10 cellular contexts compared by ENCODE assay signal in the genomic region with DNA sequence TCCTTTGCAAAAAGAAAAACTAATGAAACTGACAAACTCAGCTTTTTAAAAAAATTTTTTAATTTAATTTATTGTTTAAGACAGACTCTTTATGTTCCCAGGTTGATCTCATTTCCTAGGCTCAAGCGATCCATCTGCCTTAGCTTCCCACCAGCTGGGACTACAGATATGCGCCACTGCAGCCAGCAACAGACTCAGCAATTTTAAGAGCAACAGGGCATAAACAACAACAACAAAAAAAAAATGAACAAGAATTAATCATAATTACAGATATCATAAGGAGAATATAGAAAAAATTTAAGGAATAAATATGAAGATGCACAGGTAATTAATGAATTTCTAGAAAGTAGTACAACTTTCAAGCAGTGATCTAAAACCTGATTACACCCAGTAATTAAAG. TPM values are rescaled to one million over a fixed set of nuclear protein-coding genes. Genes with fewer than 3 reads are reported as not detected.
DNase-seq lines count a peak whose midpoint lies in the region; ATAC-seq, FAIRE-seq and TF ChIP-seq lines count a peak whose summit lies in the region.
"Had no signal": no experiment of that assay in that cellular context is flagged by ENCODE, and none has a peak within 500 bp of the region (broad histone marks: within the 10 kb centered on the region; RNA-seq: fewer than 3 reads in every experiment).

No MANE protein-coding gene starts in this region.

- H3K27me3 ChIP-seq in esophagus muscularis mucosa (no peaks in the 10 kb centered on the region), skeletal muscle tissue (ENCODE audit: control insufficient read depth in 3 of 3, insufficient read depth in 3 of 3, low read length in 3 of 3) (no peaks in the 10 kb centered on the region)

- no peaks in the 10 kb centered on the region for H3K27me3 Mint-ChIP-seq in activated CD4-positive, alpha-beta T cell treated with anti-CD3 and anti-CD28 coated beads, Interleukin-2, amount 10 ng/mL, durations not matched to agents 24 days and 14 days

- peak overlapping the region; percentile 86 to 94 (median 89) for H3K4me3 ChIP-seq in esophagus muscularis mucosa
- H3K4me3 ChIP-seq in skeletal muscle tissue (ENCODE audit: low read length in 3 of 3) = peak overlapping the region; percentile 13 to 98 (median 90)

- no peak for TF ChIP-seq POLR2A in esophagus muscularis mucosa (IDR thresholded peaks at IDR 0.05; ENCODE audit: low read depth)

- FAIRE-seq in RCC 7860 (lab: Jason Lieb, UNC) = peak; percentile 42
- FAIRE-seq: GM18507 had no signal

- peaks cover 0 to 5% (median 0%) of the 10 kb centered on the region in 4 donors for H3K9me3 ChIP-seq in esophagus muscularis mucosa
- H3K9me3 ChIP-seq in skeletal muscle tissue (ENCODE audit: control insufficient read depth in 3 of 3, low read length in 3 of 3) = peaks cover 0 to 7% (median 0%) of the 10 kb centered on the region in 3 donors

- H3K4me1 ChIP-seq in esophagus muscularis mucosa (peaks cover 7 to 32% (median 25%) of the 10 kb centered on the region in 4 donors), skeletal muscle tissue (ENCODE audit: control insufficient read depth in 3 of 3, insufficient read depth in 3 of 3, low read length in 3 of 3) (peaks cover 6 to 8% (median 6%) of the 10 kb centered on the region in 3 donors)

- H3K9ac ChIP-seq in skeletal muscle tissue (ENCODE audit: low read depth in 1 of 3, low read length in 3 of 3) = no peak overlapping the region

- no peak for DNase-seq in activated CD4-positive, alpha-beta T cell treated with anti-CD3 and anti-CD28 coated beads, Interleukin-2, amount 10 ng/mL, durations not matched to agents 24 days and 14 days
- no peak for DNase-seq in activated CD4-positive, alpha-beta T cell treated with anti-CD3 and anti-CD28 coated beads for 48 hours
- no peak for DNase-seq in RCC 7860 (ENCODE audit: low spot score)
- no peak for DNase-seq in esophagus muscularis mucosa (ENCODE audit: extremely low spot score)
- DNase-seq in NCI-H226 = no peak
- no peak for DNase-seq in superior temporal gyrus (ENCODE audit: extremely low spot score)
- DNase-seq: erythroblast had no signal

- H3K4me3 Mint-ChIP-seq in activated CD4-positive, alpha-beta T cell treated with anti-CD3 and anti-CD28 coated beads, Interleukin-2, amount 10 ng/mL, durations not matched to agents 24 days and 14 days = peak overlapping the region; percentile 96

- intact Hi-C loops in activated CD4-positive, alpha-beta T cell treated with anti-CD3 and anti-CD28 coated beads, Interleukin-2, amount 10 ng/mL, durations not matched to agents 24 days and 14 days (cut with micrococcal nuclease) = loop anchor here (2.0 to 5.0 kb wide), 2 partner anchors 167 to 229 kb away; a partner anchor contains a TSS
- intact Hi-C loops in esophagus muscularis mucosa (cut with DNase I) = loop anchor here (5.0 kb wide), 2 partner anchors 129 to 166 kb away; a partner anchor contains a TSS

- ATAC-seq in GM18861 (IDR thresholded peaks at IDR 0.05; ENCODE audit: unreplicated experiment) = no peak

- no peak for TF ChIP-seq CTCF in esophagus muscularis mucosa (IDR thresholded peaks at IDR 0.05)

- peaks cover 26% of the 10 kb centered on the region for H3K36me3 Mint-ChIP-seq in activated CD4-positive, alpha-beta T cell treated with anti-CD3 and anti-CD28 coated beads, Interleukin-2, amount 10 ng/mL, durations not matched to agents 24 days and 14 days (ENCODE audit: low read depth)

- H3K36me3 ChIP-seq in esophagus muscularis mucosa = peaks cover 19 to 32% (median 20%) of the 10 kb centered on the region in 4 donors
- peaks cover 12 to 19% (median 17%) of the 10 kb centered on the region in 3 donors for H3K36me3 ChIP-seq in skeletal muscle tissue (ENCODE audit: control insufficient read depth in 3 of 3, insufficient read depth in 3 of 3, low read length in 3 of 3)

- peak overlapping the region; percentile 66 for H3K27ac Mint-ChIP-seq in activated CD4-positive, alpha-beta T cell treated with anti-CD3 and anti-CD28 coated beads, Interleukin-2, amount 10 ng/mL, durations not matched to agents 24 days and 14 days

- WGBS in esophagus muscularis mucosa = 48% methylated on average over 2 of the region's 2 CpGs

- H3K27ac ChIP-seq in esophagus muscularis mucosa (replicated peaks in 1 of 4) = no peak overlapping the region
- H3K27ac ChIP-seq in skeletal muscle tissue (ENCODE audit: low read depth, low read length) = no peak overlapping the region

- TF ChIP-seq EP300 in esophagus muscularis mucosa (IDR thresholded peaks at IDR 0.05) = no peak

- H3K4me1 Mint-ChIP-seq in activated CD4-positive, alpha-beta T cell treated with anti-CD3 and anti-CD28 coated beads, Interleukin-2, amount 10 ng/mL, durations not matched to agents 24 days and 14 days = peaks cover 14% of the 10 kb centered on the region

- peaks cover 13% of the 10 kb centered on the region for H3K9me3 Mint-ChIP-seq in activated CD4-positive, alpha-beta T cell treated with anti-CD3 and anti-CD28 coated beads, Interleukin-2, amount 10 ng/mL, durations not matched to agents 24 days and 14 days

RNA-seq across cellular contexts. Expression of a gene that starts 1.5 kb away (rescaled TPM):
- 4.4 and 4.5 TPM in 2 replicates for total RNA-seq in activated CD4-positive, alpha-beta T cell treated with anti-CD3 and anti-CD28 coated beads, Interleukin-2, amount 10 ng/mL, durations not matched to agents 24 days and 14 days
- total RNA-seq in esophagus muscularis mucosa (10 to 100 TPM; 14.2 to 19.1 (median 14.8) TPM), skeletal muscle tissue (3.7 TPM)

RNA-seq across cellular contexts. Expression of a gene that starts 15.9 kb away (rescaled TPM):
- total RNA-seq in activated CD4-positive, alpha-beta T cell treated with anti-CD3 and anti-CD28 coated beads, Interleukin-2, amount 10 ng/mL, durations not matched to agents 24 days and 14 days = 8.2 and 9.5 TPM in 2 replicates
- total RNA-seq in esophagus muscularis mucosa = 10 to 100 TPM in 3 of 4 donors, 1 to 10 TPM in 1; 8.8 to 18.9 (median 18.6) TPM
- total RNA-seq in skeletal muscle tissue = 12.5 TPM

RNA-seq across cellular contexts. Expression of a gene that starts 54.7 kb away (rescaled TPM):
- total RNA-seq in activated CD4-positive, alpha-beta T cell treated with anti-CD3 and anti-CD28 coated beads, Interleukin-2, amount 10 ng/mL, durations not matched to agents 24 days and 14 days = 0.09 TPM in 1 of 2 replicates, not detected in the other
- 1 to 10 TPM; 2.1 to 4.5 (median 3.0) TPM for total RNA-seq in esophagus muscularis mucosa
- total RNA-seq in skeletal muscle tissue = 4.2 TPM

RNA-seq across cellular contexts. Expression of a gene that starts 57.4 kb away (rescaled TPM):
- not detected in 2 replicates for total RNA-seq in activated CD4-positive, alpha-beta T cell treated with anti-CD3 and anti-CD28 coated beads, Interleukin-2, amount 10 ng/mL, durations not matched to agents 24 days and 14 days
- total RNA-seq in esophagus muscularis mucosa (not detected), skeletal muscle tissue (not detected)
